28 cellular contexts compared by ENCODE assay signal in genomic region chr15:40067921-40068624, GRCh38. TPM values are rescaled to one million over a fixed set of nuclear protein-coding genes. Genes with fewer than 3 reads are reported as not detected.
DNase-seq lines count a peak whose midpoint lies in the region; ATAC-seq, FAIRE-seq and TF ChIP-seq lines count a peak whose summit lies in the region.
"Had no signal": no experiment of that assay in that cellular context is flagged by ENCODE, and none has a peak within 500 bp of the region (broad histone marks: within the 10 kb centered on the region; RNA-seq: fewer than 3 reads in every experiment).

No MANE protein-coding gene starts in this region.

- H3K9ac ChIP-seq in PC-3 (ENCODE audit: low read length) (0 out of 2 replicates have a peak overlapping the region, but pooled peaks have one; percentile 21), endothelial cell of umbilical vein (replicated peaks; ENCODE audit: extremely low read depth, insufficient read depth, low read length) (no peak overlapping the region)
- H3K9ac ChIP-seq: GM23248 had no signal

- no peaks in the 10 kb centered on the region for H3F3A ChIP-seq in PC-3 (ENCODE audit: low read length, unreplicated experiment)

- TF ChIP-seq POLR2A in endothelial cell of umbilical vein (IDR thresholded peaks at IDR 0.05; ENCODE audit: low read depth, low read length): no peak

- H3K4me1 Mint-ChIP-seq in stimulated activated memory B cell treated with anti-CD40 and anti-IgM and Interleukin-4, amounts not matched to agents 10 μg/mL and 1 μg/mL and 100 μg/mL, for 72 hours: peaks cover 43% of the 10 kb centered on the region

- H3K79me2 ChIP-seq in PC-3 (ENCODE audit: low read length) (no peaks in the 10 kb centered on the region), endothelial cell of umbilical vein (ENCODE audit: control insufficient read depth, insufficient read depth, low read length) (no peaks in the 10 kb centered on the region)

- no peaks in the 10 kb centered on the region for H3K27me3 Mint-ChIP-seq in stimulated activated memory B cell treated with anti-CD40 and anti-IgM and Interleukin-4, amounts not matched to agents 10 μg/mL and 1 μg/mL and 100 μg/mL, for 72 hours
- H3K27me3 Mint-ChIP-seq: CD4-positive, alpha-beta memory T cell had no signal

- no peak overlapping the region for H3K27ac ChIP-seq in PC-3 (ENCODE audit: low read length)
- H3K27ac ChIP-seq in endothelial cell of umbilical vein (ENCODE audit: insufficient read depth, low read depth, low read length): no peak overlapping the region
- H3K27ac ChIP-seq: GM23248, HL-60 had no signal

- TF ChIP-seq CTCF in PC-3 (conservative IDR thresholded peaks at IDR 0.05; ENCODE audit: low read depth, low read length) (no peak), endothelial cell of umbilical vein (IDR thresholded peaks at IDR 0.05; ENCODE audit: extremely low read depth in 1 of 2, insufficient read depth in 1 of 2, low read depth in 1 of 2, low read length in 2 of 2) (no peak)

- H2AFZ ChIP-seq in PC-3 (ENCODE audit: low read length) (no peak overlapping the region), endothelial cell of umbilical vein (ENCODE audit: low read depth, low read length) (no peak overlapping the region)
- H2AFZ ChIP-seq: GM23248 had no signal

- CTCF ChIA-PET in PC-3 (lab: Charles Lee) (no interaction called here), endothelial cell of umbilical vein (lab: Charles Lee) (interaction anchor here (0.7 to 1.3 kb wide), 2 partner anchors 32 to 374 kb away, joined by 3 read pairs; no protein-coding TSS in a partner anchor)

- DNase-seq in GM18507 (ENCODE audit: extremely low spot score, insufficient read length, low read depth): no peak
- DNase-seq in PC-3: no peak
- DNase-seq in endothelial cell of umbilical vein (ENCODE audit: low read depth, low spot score): no peak
- DNase-seq in HT-29 (ENCODE audit: low spot score): no peak
- DNase-seq: activated CD4-positive, alpha-beta T cell treated with anti-CD3 and anti-CD28 coated beads for 4 hours; activated gamma-delta T cell; activated naive CD8-positive, alpha-beta T cell treated with anti-CD3 and anti-CD28 coated beads, Interleukin-2, amount 10 ng/mL, durations not matched to agents 7 days and 5 days; activated T-cell treated with anti-CD3 and anti-CD28 coated beads for 4 hours; CD4-positive, alpha-beta memory T cell; EL; glutamatergic neuron; GM23248; HFFc6; midbrain; naive thymus-derived CD8-positive, alpha-beta T cell; NCI-H1092 treated with DMSO at 0.1 percent for 48 hours; NCI-H187; NCI-H524; stomach; transverse colon had no signal

- H3K4me1 ChIP-seq in PC-3 (ENCODE audit: insufficient read depth, low read length): peaks cover 55% of the 10 kb centered on the region
- H3K4me1 ChIP-seq in endothelial cell of umbilical vein (ENCODE audit: control insufficient read depth, extremely low read depth, insufficient read depth, low read length): peaks cover 29% of the 10 kb centered on the region

- no peaks in the 10 kb centered on the region for H3K9me1 ChIP-seq in endothelial cell of umbilical vein (replicated peaks; ENCODE audit: control insufficient read depth, extremely low read depth, insufficient read depth, low read length)

- H3K4me3 Mint-ChIP-seq in stimulated activated memory B cell treated with anti-CD40 and anti-IgM and Interleukin-4, amounts not matched to agents 10 μg/mL and 1 μg/mL and 100 μg/mL, for 72 hours: no peak overlapping the region
- H3K4me3 Mint-ChIP-seq: activated naive CD8-positive, alpha-beta T cell treated with anti-CD3 and anti-CD28 coated beads, Interleukin-2, amount 10 ng/mL, durations not matched to agents 7 days and 5 days; CD4-positive, alpha-beta memory T cell; HFFc6; naive thymus-derived CD8-positive, alpha-beta T cell had no signal

- H3K4me3 ChIP-seq in PC-3 (ENCODE audit: low read length) (no peak overlapping the region), endothelial cell of umbilical vein (replicated peaks in 1 of 3; ENCODE audit: insufficient read depth in 1 of 3, low read depth in 1 of 3, low read length in 3 of 3) (no peak overlapping the region)
- H3K4me3 ChIP-seq: GM23248, skin epidermis, stomach, transverse colon had no signal

- H3K36me3 ChIP-seq in PC-3 (ENCODE audit: low read depth, low read length) (no peaks in the 10 kb centered on the region), endothelial cell of umbilical vein (ENCODE audit: control insufficient read depth in 2 of 2, extremely low read depth in 1 of 2, insufficient read depth in 2 of 2, low read length in 2 of 2) (no peaks in the 10 kb centered on the region)
- H3K36me3 ChIP-seq: stomach, transverse colon had no signal

- H3K27ac Mint-ChIP-seq in stimulated activated memory B cell treated with anti-CD40 and anti-IgM and Interleukin-4, amounts not matched to agents 10 μg/mL and 1 μg/mL and 100 μg/mL, for 72 hours: peak overlapping the region; percentile 85
- H3K27ac Mint-ChIP-seq: activated naive CD8-positive, alpha-beta T cell treated with anti-CD3 and anti-CD28 coated beads, Interleukin-2, amount 10 ng/mL, durations not matched to agents 7 days and 5 days; CD4-positive, alpha-beta memory T cell; HFFc6; naive thymus-derived CD8-positive, alpha-beta T cell had no signal

- FAIRE-seq in GM18507 (lab: Jason Lieb, UNC): peak; percentile 72
- peak; percentile 37 for FAIRE-seq in endothelial cell of umbilical vein (lab: Jason Lieb, UNC)
- FAIRE-seq: astrocyte, GM12891, keratinocyte had no signal

- H3K9me2 ChIP-seq in PC-3 (replicated peaks; ENCODE audit: low read length): no peaks in the 10 kb centered on the region

- H3K9me3 Mint-ChIP-seq in stimulated activated memory B cell treated with anti-CD40 and anti-IgM and Interleukin-4, amounts not matched to agents 10 μg/mL and 1 μg/mL and 100 μg/mL, for 72 hours: no peaks in the 10 kb centered on the region
- H3K9me3 Mint-ChIP-seq: activated naive CD8-positive, alpha-beta T cell treated with anti-CD3 and anti-CD28 coated beads, Interleukin-2, amount 10 ng/mL, durations not matched to agents 7 days and 5 days; CD4-positive, alpha-beta memory T cell; HFFc6; naive thymus-derived CD8-positive, alpha-beta T cell had no signal

- dilution Hi-C loops in endothelial cell of umbilical vein (cut with MboI; ENCODE audit: extremely low pct_ligation_motif_present, low sequenced_read_pairs): no loop called here

- ATAC-seq in PC-3: no peak
- no peak for ATAC-seq in stimulated activated memory B cell treated with anti-CD40 and anti-IgM and Interleukin-4, amounts not matched to agents 10 μg/mL and 1 μg/mL and 100 μg/mL, for 72 hours
- no peak for ATAC-seq in GM18870 (IDR thresholded peaks at IDR 0.05; ENCODE audit: unreplicated experiment)
- ATAC-seq in GM19467 (IDR thresholded peaks at IDR 0.05; ENCODE audit: unreplicated experiment): no peak
- ATAC-seq: naive thymus-derived CD8-positive, alpha-beta T cell had no signal

- POLR2A ChIA-PET in PC-3 (lab: Charles Lee; ENCODE audit: unreplicated experiment): no interaction called here
- POLR2A ChIA-PET in endothelial cell of umbilical vein (lab: Charles Lee): no interaction called here

- H3K9me3 ChIP-seq in PC-3 (ENCODE audit: low read length): no peaks in the 10 kb centered on the region
- no peaks in the 10 kb centered on the region for H3K9me3 ChIP-seq in endothelial cell of umbilical vein (replicated peaks; ENCODE audit: control insufficient read depth, insufficient read depth, low read length)
- H3K9me3 ChIP-seq: stomach, transverse colon had no signal

- BruUV-seq in PC-3 (replicated peaks; lab: Mats Ljungman, UMichigan) (no TSS peak), endothelial cell of umbilical vein (replicated peaks; lab: Mats Ljungman, UMichigan) (no TSS peak)

- intact Hi-C loops in PC-3 (cut with micrococcal nuclease): no loop called here
- intact Hi-C loops in endothelial cell of umbilical vein (cut with micrococcal nuclease): no loop called here

- H4K20me1 ChIP-seq in PC-3 (ENCODE audit: low read length) (no peaks in the 10 kb centered on the region), endothelial cell of umbilical vein (replicated peaks; ENCODE audit: control insufficient read depth, extremely low read depth, insufficient read depth, low read length) (no peaks in the 10 kb centered on the region)

- no peaks in the 10 kb centered on the region for H3K36me3 Mint-ChIP-seq in stimulated activated memory B cell treated with anti-CD40 and anti-IgM and Interleukin-4, amounts not matched to agents 10 μg/mL and 1 μg/mL and 100 μg/mL, for 72 hours
- H3K36me3 Mint-ChIP-seq: activated naive CD8-positive, alpha-beta T cell treated with anti-CD3 and anti-CD28 coated beads, Interleukin-2, amount 10 ng/mL, durations not matched to agents 7 days and 5 days; CD4-positive, alpha-beta memory T cell; naive thymus-derived CD8-positive, alpha-beta T cell had no signal

- no peak overlapping the region for H3K4me2 ChIP-seq in PC-3 (ENCODE audit: low read length)
- no peak overlapping the region for H3K4me2 ChIP-seq in endothelial cell of umbilical vein (ENCODE audit: insufficient read depth, low read length)

- H3K27me3 ChIP-seq in PC-3 (ENCODE audit: low read length): no peaks in the 10 kb centered on the region
- no peaks in the 10 kb centered on the region for H3K27me3 ChIP-seq in endothelial cell of umbilical vein (ENCODE audit: control insufficient read depth in 2 of 2, insufficient read depth in 2 of 2, low read length in 2 of 2)
- H3K27me3 ChIP-seq: stomach, transverse colon had no signal

RNA-seq across cellular contexts. Expression of gene SRP14, which starts 29.1 kb away (rescaled TPM):
- total RNA-seq in PC-3 (2014; rRNA removed) (362 and 378 TPM in 2 replicates), endothelial cell of umbilical vein (220 and 260 TPM in 2 replicates)
- polyA plus RNA-seq in endothelial cell of umbilical vein: 304 and 330 TPM in 2 replicates
- polyA plus RNA-seq in endothelial cell of umbilical vein (2011; cell fraction: cytosol; rRNA removed): 356 and 439 TPM in 2 replicates
- 128 and 211 TPM in 2 replicates for polyA plus RNA-seq in endothelial cell of umbilical vein (2011; cell fraction: nucleus; rRNA removed)
- polyA plus RNA-seq in endothelial cell of umbilical vein (2012): 324 and 416 TPM in 2 replicates
- 113 and 123 TPM in 2 replicates for polyA minus RNA-seq in endothelial cell of umbilical vein
- 72.4 TPM for polyA minus RNA-seq in endothelial cell of umbilical vein (2011; cell fraction: cytosol; rRNA and poly(A)+ RNA removed)
- 57.2 and 58.1 TPM in 2 replicates for polyA minus RNA-seq in endothelial cell of umbilical vein (2011; cell fraction: nucleus; rRNA and poly(A)+ RNA removed)
- total RNA-seq in HT-29 (2014; rRNA removed; shearing (Covaris generic)): 245 and 295 TPM in 2 replicates

RNA-seq across cellular contexts. Expression of gene BMF, which starts 40.6 kb away (rescaled TPM):
- total RNA-seq in PC-3 (2014; rRNA removed): 0.95 and 5.2 TPM in 2 replicates
- 9.8 and 13.9 TPM in 2 replicates for total RNA-seq in endothelial cell of umbilical vein
- polyA plus RNA-seq in endothelial cell of umbilical vein: 7.4 and 8.6 TPM in 2 replicates
- 4.6 and 5.9 TPM in 2 replicates for polyA plus RNA-seq in endothelial cell of umbilical vein (2011; cell fraction: cytosol; rRNA removed)
- polyA plus RNA-seq in endothelial cell of umbilical vein (2011; cell fraction: nucleus; rRNA removed): 18.9 and 19.7 TPM in 2 replicates
- polyA plus RNA-seq in endothelial cell of umbilical vein (2012): 3.7 TPM in 2 replicates
- 18.1 and 19.5 TPM in 2 replicates for polyA minus RNA-seq in endothelial cell of umbilical vein
- 1.2 TPM for polyA minus RNA-seq in endothelial cell of umbilical vein (2011; cell fraction: cytosol; rRNA and poly(A)+ RNA removed)
- polyA minus RNA-seq in endothelial cell of umbilical vein (2011; cell fraction: nucleus; rRNA and poly(A)+ RNA removed): 12.7 and 16.3 TPM in 2 replicates
- 11.6 and 15.4 TPM in 2 replicates for total RNA-seq in HT-29 (2014; rRNA removed; shearing (Covaris generic))
